ENCODE assay signal across 27 cellular contexts in genomic region chr3:114739627-114740026, GRCh38.
"Had no signal": no experiment of that assay in that cellular context is flagged by ENCODE, and none has a peak within 500 bp of the region (broad histone marks: within the 10 kb centered on the region; RNA-seq: fewer than 3 reads in every experiment).

No MANE protein-coding gene starts in this region.

- ATAC-seq: activated CD8-positive, alpha-beta T cell treated with anti-CD3 and anti-CD28 coated beads for 36 hours; activated T-cell treated with anti-CD3 and anti-CD28 coated beads, Interleukin-2, amount 50 U/mL, for 72 hours; activated T-helper 17 cell treated with anti-CD3 and anti-CD28 coated beads, Interleukin-2, amount 50 U/mL, for 72 hours; body of pancreas; K562; Right ventricle myocardium inferior; SK-N-SH treated with all-trans-retinoic acid at 6 μM for 48 hours; T-cell; T-helper 17 cell had no signal

- H3K9me3 ChIP-seq: adrenal gland, body of pancreas, breast epithelium had no signal

- H3K27me3 Mint-ChIP-seq: activated CD4-positive, alpha-beta T cell treated with anti-CD3 and anti-CD28 coated beads, Interleukin-2, amount 10 ng/mL, durations not matched to agents 24 days and 14 days; activated CD8-positive, alpha-beta T cell treated with anti-CD3 and anti-CD28 coated beads for 36 hours; activated naive CD8-positive, alpha-beta T cell treated with anti-CD3 and anti-CD28 coated beads, Interleukin-2, amount 10 ng/mL, durations not matched to agents 7 days and 5 days; activated T-helper 17 cell treated with anti-CD3 and anti-CD28 coated beads, Interleukin-2, amount 50 U/mL, for 72 hours; T-cell; T-helper 17 cell had no signal

- H3K36me3 ChIP-seq: adrenal gland, breast epithelium had no signal

- H3K4me3 ChIP-seq: adrenal gland, body of pancreas, breast epithelium, K562, PC-9 had no signal

- H3K27ac Mint-ChIP-seq: activated CD4-positive, alpha-beta T cell treated with anti-CD3 and anti-CD28 coated beads, Interleukin-2, amount 10 ng/mL, durations not matched to agents 24 days and 14 days; activated CD8-positive, alpha-beta T cell treated with anti-CD3 and anti-CD28 coated beads for 36 hours; activated naive CD8-positive, alpha-beta T cell treated with anti-CD3 and anti-CD28 coated beads, Interleukin-2, amount 10 ng/mL, durations not matched to agents 7 days and 5 days; activated T-cell treated with anti-CD3 and anti-CD28 coated beads, Interleukin-2, amount 50 U/mL, for 72 hours; activated T-helper 17 cell treated with anti-CD3 and anti-CD28 coated beads, Interleukin-2, amount 50 U/mL, for 72 hours; T-cell; T-helper 17 cell had no signal

- H3K27me3 ChIP-seq: adrenal gland, body of pancreas, breast epithelium had no signal

- DNase-seq: activated CD4-positive, alpha-beta T cell treated with anti-CD3 and anti-CD28 coated beads, Interleukin-2, amount 10 ng/mL, durations not matched to agents 24 days and 14 days; activated CD4-positive, alpha-beta T cell treated with anti-CD3 and anti-CD28 coated beads, Interleukin-2, amount 50 U/mL, for 4 hours; activated CD4-positive, CD25-positive, alpha-beta regulatory T cell; activated CD8-positive, alpha-beta T cell treated with anti-CD3 and anti-CD28 coated beads for 36 hours; activated effector memory CD4-positive, alpha-beta T cell treated with anti-CD3 and anti-CD28 coated beads, Interleukin-2, amount 50 U/mL, for 16 hours; activated naive CD4-positive, alpha-beta T cell; activated naive CD4-positive, alpha-beta T cell treated with anti-CD3 and anti-CD28 coated beads, Interleukin-2, amount 50 U/mL, for 16 hours; activated naive CD8-positive, alpha-beta T cell treated with anti-CD3 and anti-CD28 coated beads, Interleukin-2, amount 10 ng/mL, durations not matched to agents 7 days and 5 days; activated T-cell treated with anti-CD3 and anti-CD28 coated beads, Interleukin-2, amount 50 U/mL, for 1 hour; activated T-cell treated with anti-CD3 and anti-CD28 coated beads, Interleukin-2, amount 50 U/mL, for 72 hours; adrenal gland; body of pancreas; NCI-H1105; NCI-H1436; NCI-H1694 treated with DMSO at 0.1 percent for 48 hours; NCI-H345; NCI-H524 treated with DMSO at 0.1 percent for 48 hours; PC-9; SIG-M5; T-cell; T-helper 17 cell; T-helper 9 cell had no signal

- H3K4me1 Mint-ChIP-seq: activated CD4-positive, alpha-beta T cell treated with anti-CD3 and anti-CD28 coated beads, Interleukin-2, amount 10 ng/mL, durations not matched to agents 24 days and 14 days; activated T-helper 17 cell treated with anti-CD3 and anti-CD28 coated beads, Interleukin-2, amount 50 U/mL, for 72 hours had no signal

- H3K9me3 Mint-ChIP-seq: activated CD4-positive, alpha-beta T cell treated with anti-CD3 and anti-CD28 coated beads, Interleukin-2, amount 10 ng/mL, durations not matched to agents 24 days and 14 days; activated CD8-positive, alpha-beta T cell treated with anti-CD3 and anti-CD28 coated beads for 36 hours; activated T-cell treated with anti-CD3 and anti-CD28 coated beads, Interleukin-2, amount 50 U/mL, for 72 hours; activated T-helper 17 cell treated with anti-CD3 and anti-CD28 coated beads, Interleukin-2, amount 50 U/mL, for 72 hours; T-cell had no signal

- H3K4me3 Mint-ChIP-seq: activated CD4-positive, alpha-beta T cell treated with anti-CD3 and anti-CD28 coated beads, Interleukin-2, amount 10 ng/mL, durations not matched to agents 24 days and 14 days; activated CD8-positive, alpha-beta T cell treated with anti-CD3 and anti-CD28 coated beads for 36 hours; activated naive CD8-positive, alpha-beta T cell treated with anti-CD3 and anti-CD28 coated beads, Interleukin-2, amount 10 ng/mL, durations not matched to agents 7 days and 5 days; activated T-cell treated with anti-CD3 and anti-CD28 coated beads, Interleukin-2, amount 50 U/mL, for 72 hours; activated T-helper 17 cell treated with anti-CD3 and anti-CD28 coated beads, Interleukin-2, amount 50 U/mL, for 72 hours; T-cell; T-helper 17 cell had no signal

- H3K4me1 ChIP-seq: breast epithelium had no signal
